ENCODE assay signal across 8 cellular contexts in genomic region chr5:32538031-32538547, GRCh38. TPM values are rescaled to one million over a fixed set of nuclear protein-coding genes. Genes with fewer than 3 reads are reported as not detected.
DNase-seq lines count a peak whose midpoint lies in the region; ATAC-seq, FAIRE-seq and TF ChIP-seq lines count a peak whose summit lies in the region.

No MANE protein-coding gene starts in this region.

- H3K9me3 Mint-ChIP-seq in activated CD4-positive, alpha-beta T cell treated with anti-CD3 and anti-CD28 coated beads, Interleukin-2, amount 10 ng/mL, durations not matched to agents 24 days and 14 days: peaks cover 14% of the 10 kb centered on the region

- H3K27ac Mint-ChIP-seq in activated CD4-positive, alpha-beta T cell treated with anti-CD3 and anti-CD28 coated beads, Interleukin-2, amount 10 ng/mL, durations not matched to agents 24 days and 14 days: peak overlapping the region; percentile 84

- no peaks in the 10 kb centered on the region for H3K9me3 ChIP-seq in osteoblast (ENCODE audit: low read depth, low read length)
- no peaks in the 10 kb centered on the region for H3K9me3 ChIP-seq in SJCRH30 (replicated peaks)

- ATAC-seq in GM19397 (IDR thresholded peaks at IDR 0.05; ENCODE audit: unreplicated experiment) (peak; percentile 77), HG03342 (IDR thresholded peaks at IDR 0.05; ENCODE audit: unreplicated experiment) (peak; percentile 83)

- H3K4me1 Mint-ChIP-seq in activated CD4-positive, alpha-beta T cell treated with anti-CD3 and anti-CD28 coated beads, Interleukin-2, amount 10 ng/mL, durations not matched to agents 24 days and 14 days: peaks cover 72% of the 10 kb centered on the region

- H3K4me3 Mint-ChIP-seq in activated CD4-positive, alpha-beta T cell treated with anti-CD3 and anti-CD28 coated beads, Interleukin-2, amount 10 ng/mL, durations not matched to agents 24 days and 14 days: peak overlapping the region; percentile 61

- H3K36me3 Mint-ChIP-seq in activated CD4-positive, alpha-beta T cell treated with anti-CD3 and anti-CD28 coated beads, Interleukin-2, amount 10 ng/mL, durations not matched to agents 24 days and 14 days (ENCODE audit: low read depth): peaks cover 34% of the 10 kb centered on the region

- H3K27me3 ChIP-seq in osteoblast (ENCODE audit: insufficient read depth, low read length) (no peaks in the 10 kb centered on the region), SJCRH30 (no peaks in the 10 kb centered on the region)

- DNase-seq in CD1c-positive myeloid dendritic cell (ENCODE audit: extremely low spot score): peak; percentile 26
- DNase-seq in activated CD4-positive, alpha-beta T cell treated with anti-CD3 and anti-CD28 coated beads, Interleukin-2, amount 10 ng/mL, durations not matched to agents 24 days and 14 days: peak; percentile 77
- DNase-seq in osteoblast (ENCODE audit: insufficient read length, low spot score, missing footprints): no peak
- no peak for DNase-seq in RCC 7860 (ENCODE audit: low spot score)
- DNase-seq in NCI-H82 (lab: John Stamatoyannopoulos, UW): no peak
- no peak for DNase-seq in SJCRH30

- no peaks in the 10 kb centered on the region for H3K79me2 ChIP-seq in osteoblast (ENCODE audit: insufficient read depth, low read length)

- no peak for FAIRE-seq in RCC 7860 (lab: Jason Lieb, UNC)

- intact Hi-C loops in activated CD4-positive, alpha-beta T cell treated with anti-CD3 and anti-CD28 coated beads, Interleukin-2, amount 10 ng/mL, durations not matched to agents 24 days and 14 days (cut with micrococcal nuclease): no loop called here

- no peak for TF ChIP-seq CTCF in osteoblast (IDR thresholded peaks at IDR 0.05; ENCODE audit: extremely low read depth, low read depth, low read length)

- H3K36me3 ChIP-seq in osteoblast (ENCODE audit: insufficient read depth, low read length) (no peaks in the 10 kb centered on the region), SJCRH30 (no peaks in the 10 kb centered on the region)

- H3K27ac ChIP-seq in osteoblast (ENCODE audit: low read depth, low read length) (no peak overlapping the region), SJCRH30 (no peak overlapping the region)

- H2AFZ ChIP-seq in osteoblast (ENCODE audit: low read length): peak overlapping the region; percentile 60

- H3K27me3 Mint-ChIP-seq in activated CD4-positive, alpha-beta T cell treated with anti-CD3 and anti-CD28 coated beads, Interleukin-2, amount 10 ng/mL, durations not matched to agents 24 days and 14 days: no peaks in the 10 kb centered on the region

- no peak overlapping the region for H3K4me2 ChIP-seq in osteoblast (ENCODE audit: insufficient read depth, low read length)

- H3K4me1 ChIP-seq in osteoblast (ENCODE audit: insufficient read depth, low read length) (peaks cover 4% of the 10 kb centered on the region), SJCRH30 (no peaks in the 10 kb centered on the region)

- no peaks in the 10 kb centered on the region for H4K20me1 ChIP-seq in osteoblast (ENCODE audit: insufficient read depth, low read length)

- no peak overlapping the region for H3K4me3 ChIP-seq in osteoblast (ENCODE audit: insufficient read depth, low read length)
- H3K4me3 ChIP-seq in SJCRH30: no peak overlapping the region

RNA-seq across cellular contexts. Expression of gene SUB1, which starts 47.3 kb away (rescaled TPM):
- 403 and 404 TPM in 2 replicates for total RNA-seq in activated CD4-positive, alpha-beta T cell treated with anti-CD3 and anti-CD28 coated beads, Interleukin-2, amount 10 ng/mL, durations not matched to agents 24 days and 14 days
- total RNA-seq in osteoblast: 101 and 115 TPM in 2 replicates
- 349 and 397 TPM in 2 replicates for total RNA-seq in SJCRH30 (2014; rRNA removed; shearing (Covaris generic))

Comparison
In these comparisons a context has a peak if more than half of its experiments do, and no peak if none do; other contexts are left out.
1. DNase-seq: peak in CD1c-positive myeloid dendritic cell (single experiment) and activated CD4-positive, alpha-beta T cell treated with anti-CD3 and anti-CD28 coated beads, Interleukin-2, amount 10 ng/mL, durations not matched to agents 24 days and 14 days (single experiment); none in osteoblast (single experiment), RCC 7860 (single experiment), NCI-H82 (single experiment) and SJCRH30 (0 of 2).